Comparison of ENCODE assay signal across 10 cellular contexts in the genomic region with DNA sequence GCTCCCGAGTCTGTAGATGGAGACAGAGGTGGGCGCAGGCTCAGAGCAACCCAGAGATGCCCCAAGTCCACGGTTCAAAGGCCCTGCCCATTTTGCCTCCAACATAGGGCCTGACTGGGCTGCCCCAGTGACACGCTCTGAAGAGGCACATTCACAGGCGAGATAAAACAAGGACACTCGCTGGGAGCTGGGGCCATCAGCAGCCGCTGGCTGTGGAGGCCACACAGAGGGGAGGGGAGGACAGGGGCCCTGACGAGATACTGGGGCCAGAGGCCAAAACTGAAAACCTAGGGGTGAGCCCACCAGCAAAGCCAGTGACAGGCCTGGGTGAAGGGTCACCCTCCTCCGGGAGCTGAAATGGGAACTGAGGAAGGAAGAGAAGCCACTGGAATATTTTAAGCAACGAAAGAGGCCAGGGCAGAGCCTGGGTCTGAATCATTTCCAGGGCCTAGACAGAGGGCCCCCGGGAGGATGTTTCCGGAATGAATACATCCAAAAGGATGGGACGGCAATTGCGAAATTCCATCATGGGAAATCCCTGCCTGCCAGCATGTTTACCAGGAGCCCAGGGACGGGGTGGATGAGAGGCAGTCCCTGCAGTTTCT. TPM values are rescaled to one million over a fixed set of nuclear protein-coding genes. Genes with fewer than 3 reads are reported as not detected.
DNase-seq lines count a peak whose midpoint lies in the region; ATAC-seq and TF ChIP-seq lines count a peak whose summit lies in the region.
"Had no signal": no experiment of that assay in that cellular context is flagged by ENCODE, and none has a peak within 500 bp of the region (broad histone marks: within the 10 kb centered on the region; RNA-seq: fewer than 3 reads in every experiment).

No MANE protein-coding gene starts in this region.

- BruUV-seq in Caco-2 (replicated peaks; lab: Mats Ljungman, UMichigan): no TSS peak

- intact Hi-C loops in right cardiac atrium (cut with DNase I) (no loop called here), Caco-2 (cut with micrococcal nuclease; ENCODE audit: unreplicated experiment) (no loop called here)

- DNase-seq in GM04503 (ENCODE audit: low read depth): peak; percentile 83
- peak; percentile 14 for DNase-seq in amniotic stem cell (lab: John Stamatoyannopoulos, UW)
- DNase-seq in right cardiac atrium: peak; percentile 66 to 74 (median 72)
- DNase-seq in Caco-2: no peak
- no peak for DNase-seq in activated CD8-positive, alpha-beta memory T cell treated with anti-CD3 and anti-CD28 coated beads, Interleukin-2, amount 50 U/mL, for 48 hours

- H3K4me3 ChIP-seq in right cardiac atrium (ENCODE audit: low read length) (no peak overlapping the region), skin epidermis (no peak overlapping the region), Caco-2 (ENCODE audit: low read depth, low read length) (no peak overlapping the region)

- ATAC-seq in right cardiac atrium (peak; percentile 48 to 66), HG03457 (IDR thresholded peaks at IDR 0.05; ENCODE audit: unreplicated experiment) (no peak)
- no peak for ATAC-seq in activated CD4-positive, CD25-positive, alpha-beta regulatory T cell treated with anti-CD3 and anti-CD28 coated beads, Interleukin-2, amount 50 U/mL, for 24 hours

- WGBS in right cardiac atrium: 37% methylated on average over 15 of the region's 15 CpGs

- POLR2A ChIA-PET in Caco-2 (lab: Charles Lee): no interaction called here

- H3K27me3 ChIP-seq in right cardiac atrium (ENCODE audit: control insufficient read depth, insufficient read depth) (no peaks in the 10 kb centered on the region), Caco-2 (replicated peaks; ENCODE audit: control insufficient read depth, insufficient read depth, low read length) (no peaks in the 10 kb centered on the region)

- no peak for TF ChIP-seq CTCF in Caco-2 (IDR thresholded peaks at IDR 0.05; ENCODE audit: insufficient read depth in 1 of 2, low read depth in 1 of 2, low read length in 1 of 2, severe bottlenecking in 1 of 2, unreplicated experiment in 1 of 2)

- no peaks in the 10 kb centered on the region for H3K9me3 Mint-ChIP-seq in Caco-2 (ENCODE audit: unreplicated experiment)
- H3K9me3 Mint-ChIP-seq: stimulated activated naive CD8-positive, alpha-beta T cell treated with anti-CD3 and anti-CD28 coated beads, Interleukin-15, Interleukin-2, amounts not matched to agents 100 ng/mL and 50 ng/mL, for 24 hours; T-helper 1 cell treated with Interleukin-12 subunit alpha and Interleukin-12 subunit beta and Interleukin-4 antibody, amounts not matched to agents 30 μg/mL and 1 μg/mL, for 36 hours had no signal

- H3K27ac ChIP-seq in right cardiac atrium (ENCODE audit: low read length) (peak overlapping the region; percentile 1), skin epidermis (peak overlapping the region in 18 of 21 experiments; percentile 4 to 87 (median 57))

- no peaks in the 10 kb centered on the region for H3K27me3 Mint-ChIP-seq in Caco-2 (ENCODE audit: insufficient read depth, unreplicated experiment)

- H3K9me3 ChIP-seq in right cardiac atrium (ENCODE audit: control insufficient read depth, low read length) (no peaks in the 10 kb centered on the region), Caco-2 (no peaks in the 10 kb centered on the region)

- H3K4me1 ChIP-seq in right cardiac atrium (ENCODE audit: control insufficient read depth, insufficient read depth, low read length) (no peaks in the 10 kb centered on the region), Caco-2 (no peaks in the 10 kb centered on the region)

- H3K4me1 Mint-ChIP-seq in Caco-2 (ENCODE audit: low read depth, unreplicated experiment): no peaks in the 10 kb centered on the region

- H3K27ac Mint-ChIP-seq in Caco-2 (ENCODE audit: unreplicated experiment): no peak overlapping the region
- H3K27ac Mint-ChIP-seq: stimulated activated naive CD8-positive, alpha-beta T cell treated with anti-CD3 and anti-CD28 coated beads, Interleukin-15, Interleukin-2, amounts not matched to agents 100 ng/mL and 50 ng/mL, for 24 hours; T-helper 1 cell treated with Interleukin-12 subunit alpha and Interleukin-12 subunit beta and Interleukin-4 antibody, amounts not matched to agents 30 μg/mL and 1 μg/mL, for 36 hours had no signal

- no peaks in the 10 kb centered on the region for H3K36me3 ChIP-seq in Caco-2 (ENCODE audit: control insufficient read depth, insufficient read depth, low read length)

- H3K36me3 Mint-ChIP-seq in Caco-2 (ENCODE audit: insufficient read depth, unreplicated experiment): no peaks in the 10 kb centered on the region

- H3K4me3 Mint-ChIP-seq in Caco-2 (ENCODE audit: unreplicated experiment): no peak overlapping the region
- H3K4me3 Mint-ChIP-seq: stimulated activated naive CD8-positive, alpha-beta T cell treated with anti-CD3 and anti-CD28 coated beads, Interleukin-15, Interleukin-2, amounts not matched to agents 100 ng/mL and 50 ng/mL, for 24 hours; T-helper 1 cell treated with Interleukin-12 subunit alpha and Interleukin-12 subunit beta and Interleukin-4 antibody, amounts not matched to agents 30 μg/mL and 1 μg/mL, for 36 hours had no signal

- CTCF ChIA-PET in Caco-2 (lab: Charles Lee): no interaction called here

RNA-seq across cellular contexts. Expression of a gene that starts 28.8 kb away (rescaled TPM):
- total RNA-seq in right cardiac atrium (10 to 100 TPM; 13.1 to 21.9 (median 15.5) TPM), Caco-2 (2022) (22.9 and 27.0 TPM in 2 replicates)
- 8.4 TPM for polyA plus RNA-seq in right cardiac atrium

Comparison
In these comparisons a context has a peak if more than half of its experiments do, and no peak if none do; other contexts are left out.
1. DNase-seq: peak in GM04503 (single experiment), amniotic stem cell (single experiment) and right cardiac atrium (3 of 3); none in Caco-2 (0 of 2) and activated CD8-positive, alpha-beta memory T cell treated with anti-CD3 and anti-CD28 coated beads, Interleukin-2, amount 50 U/mL, for 48 hours (single experiment).
2. ATAC-seq: peak in right cardiac atrium (2 of 2); none in activated CD4-positive, CD25-positive, alpha-beta regulatory T cell treated with anti-CD3 and anti-CD28 coated beads, Interleukin-2, amount 50 U/mL, for 24 hours (0 of 2) and HG03457 (single experiment).